Comparison of ENCODE assay signal across 11 cellular contexts in the genomic region with DNA sequence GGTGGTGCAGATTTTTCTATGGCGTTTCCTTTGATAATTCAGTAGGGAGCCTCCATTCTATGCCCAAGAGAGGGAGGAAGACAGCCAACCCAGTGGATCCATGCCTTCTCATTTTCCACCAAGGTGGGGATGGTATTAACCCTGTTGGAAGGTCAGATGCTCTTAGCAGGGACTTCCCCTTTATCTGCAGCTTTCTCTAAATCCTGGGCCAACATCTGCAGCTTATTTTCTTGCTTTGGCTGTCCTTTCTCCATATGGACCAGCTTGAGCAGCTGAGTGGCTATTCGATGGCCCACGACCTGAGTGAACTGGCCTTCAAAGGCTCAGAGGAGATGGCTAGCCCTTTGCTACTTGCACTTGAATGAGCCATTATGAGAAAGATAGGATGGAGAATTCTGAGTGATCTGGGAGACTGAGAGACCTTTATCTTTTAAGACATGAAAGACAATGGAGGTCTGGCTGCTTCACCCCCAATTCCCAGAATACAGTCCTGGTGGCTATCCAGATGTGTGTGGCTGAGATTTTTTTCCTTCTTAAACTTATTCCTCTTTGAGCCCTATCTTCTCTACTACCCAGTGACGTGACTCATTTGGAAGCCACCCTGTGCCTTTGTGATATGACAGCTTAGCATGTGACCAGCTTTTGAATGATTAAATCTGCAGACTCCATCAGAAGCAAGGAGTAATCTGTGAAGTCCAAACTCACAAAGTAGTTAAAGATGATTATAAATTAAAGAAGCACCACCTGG. TPM values are rescaled to one million over a fixed set of nuclear protein-coding genes. Genes with fewer than 3 reads are reported as not detected.
DNase-seq lines count a peak whose midpoint lies in the region; ATAC-seq and TF ChIP-seq lines count a peak whose summit lies in the region.
"Had no signal": no experiment of that assay in that cellular context is flagged by ENCODE, and none has a peak within 500 bp of the region (broad histone marks: within the 10 kb centered on the region; RNA-seq: fewer than 3 reads in every experiment).

No MANE protein-coding gene starts in this region.

- peak overlapping the region; percentile 37 for H3K4me2 ChIP-seq in skeletal muscle satellite cell (ENCODE audit: low read length)

- H3K9me3 ChIP-seq in esophagus squamous epithelium = no peaks in the 10 kb centered on the region
- H3K9me3 ChIP-seq in skeletal muscle satellite cell (replicated peaks; ENCODE audit: low read length) = no peaks in the 10 kb centered on the region
- H3K9me3 ChIP-seq in prostate gland = no peaks in the 10 kb centered on the region
- H3K9me3 ChIP-seq: ovary had no signal

- H3K9ac ChIP-seq in skeletal muscle satellite cell (ENCODE audit: low read depth, low read length) = peak overlapping the region; percentile 40

- TF ChIP-seq CTCF in esophagus squamous epithelium (IDR thresholded peaks at IDR 0.05) = no peak
- TF ChIP-seq CTCF in prostate gland (IDR thresholded peaks at IDR 0.05) = no peak

- DNase-seq in esophagus squamous epithelium (lab: John Stamatoyannopoulos, UW) (no peak), NCI-H345 treated with DMSO at 0.1 percent for 48 hours (lab: John Stamatoyannopoulos, UW; ENCODE audit: unreplicated experiment) (no peak), prostate gland (ENCODE audit: low spot score) (no peak), activated gamma-delta T cell (lab: John Stamatoyannopoulos, UW) (no peak), caudate nucleus (lab: John Stamatoyannopoulos, UW) (no peak)
- DNase-seq: activated T-cell treated with anti-CD3 and anti-CD28 coated beads, Interleukin-2, amount 50 U/mL, for 24 hours; NCI-H510A treated with DMSO at 0.1 percent for 48 hours; ovary had no signal

- intact Hi-C loops in esophagus squamous epithelium (cut with DNase I) = no loop called here
- intact Hi-C loops in prostate gland (cut with DNase I) = no loop called here

- peak; percentile 23 for ATAC-seq in GM19035 (IDR thresholded peaks at IDR 0.05; ENCODE audit: unreplicated experiment)
- peak; percentile 25 for ATAC-seq in HG03432 (IDR thresholded peaks at IDR 0.05; ENCODE audit: unreplicated experiment)

- WGBS in esophagus squamous epithelium, 2 donors = 69 to 82% methylated on average over 2 to 4 of the region's 4 CpGs
- WGBS in prostate gland = 78% methylated on average over 4 of the region's 4 CpGs

- H3K27ac ChIP-seq in esophagus squamous epithelium (peak overlapping the region in 3 of 4 donors; percentile 71 to 91 (median 82)), prostate gland (no peak overlapping the region), caudate nucleus (ENCODE audit: low read depth, low read length) (no peak overlapping the region)
- H3K27ac ChIP-seq: ovary had no signal

- H3K4me1 ChIP-seq in esophagus squamous epithelium = peaks cover 0 to 46% (median 33%) of the 10 kb centered on the region in 3 donors
- H3K4me1 ChIP-seq in skeletal muscle satellite cell (ENCODE audit: control insufficient read depth, insufficient read depth, low read length) = peaks cover 37% of the 10 kb centered on the region
- H3K4me1 ChIP-seq in prostate gland (replicated peaks) = no peaks in the 10 kb centered on the region

- no peaks in the 10 kb centered on the region for H3K27me3 ChIP-seq in esophagus squamous epithelium
- H3K27me3 ChIP-seq in skeletal muscle satellite cell (ENCODE audit: control insufficient read depth, insufficient read depth, low read length) = no peaks in the 10 kb centered on the region
- no peaks in the 10 kb centered on the region for H3K27me3 ChIP-seq in prostate gland (replicated peaks; ENCODE audit: insufficient read depth)
- H3K27me3 ChIP-seq: ovary had no signal

- H3K36me3 ChIP-seq in esophagus squamous epithelium (no peaks in the 10 kb centered on the region), skeletal muscle satellite cell (ENCODE audit: insufficient read depth, low read length) (no peaks in the 10 kb centered on the region), prostate gland (no peaks in the 10 kb centered on the region)
- H3K36me3 ChIP-seq: ovary had no signal

- TF ChIP-seq POLR2A in esophagus squamous epithelium (IDR thresholded peaks at IDR 0.05) = no peak
- no peak for TF ChIP-seq POLR2A in prostate gland (IDR thresholded peaks at IDR 0.05)

- H3K4me3 ChIP-seq in esophagus squamous epithelium (no peak overlapping the region), skeletal muscle satellite cell (ENCODE audit: low read length) (no peak overlapping the region), prostate gland (no peak overlapping the region)
- H3K4me3 ChIP-seq: ovary had no signal

RNA-seq across cellular contexts. Expression of gene TRAK1, which starts 39.6 kb away (rescaled TPM):
- 10 to 100 TPM; 31.8 to 40.6 (median 37.7) TPM for total RNA-seq in esophagus squamous epithelium
- total RNA-seq in skeletal muscle satellite cell (2012; rRNA removed) = 21.0 and 32.5 TPM in 2 replicates
- 10 to 100 TPM; 35.6 to 80.3 TPM for total RNA-seq in prostate gland

Comparison
In these comparisons a context has a peak if more than half of its experiments do, and no peak if none do; other contexts are left out.
1. H3K27ac ChIP-seq: peak in esophagus squamous epithelium (3 of 4); none in prostate gland (0 of 2) and caudate nucleus (single experiment).